Comparison of ENCODE assay signal across 8 cellular contexts in genomic region chr7:138460649-138461607, GRCh38. TPM values are rescaled to one million over a fixed set of nuclear protein-coding genes. Genes with fewer than 3 reads are reported as not detected.
A peak's percentile ranks its signal among the peaks of the same experiment; 100 is the strongest.
DNase-seq lines count a peak whose midpoint lies in the region; ATAC-seq and TF ChIP-seq lines count a peak whose summit lies in the region.

No MANE protein-coding gene starts in this region.

- peaks cover 3% of the 10 kb centered on the region; the same call in 1 of the 2 replicates for H3K9me3 Mint-ChIP-seq in WTC11

- H3K9me3 ChIP-seq in breast epithelium, result no peaks in the 10 kb centered on the region

- H3K4me1 Mint-ChIP-seq in WTC11, result peaks cover 49% of the 10 kb centered on the region

- H3K4me3 ChIP-seq in breast epithelium, result peak overlapping the region; percentile 83 to 92 (median 91)

- CTCF ChIA-PET in WTC11 (lab: Charles Lee), result interaction anchor here (1.7 kb wide), 1 partner anchor 299 kb away, joined by 8 read pairs; no protein-coding TSS in a partner anchor

- H3K36me3 Mint-ChIP-seq in WTC11, result peaks cover 35% of the 10 kb centered on the region

- TF ChIP-seq CTCF in WTC11 (IDR thresholded peaks at IDR 0.05) (no peak), breast epithelium (IDR thresholded peaks at IDR 0.05) (no peak)

- peak overlapping the region; percentile 92 for H3K27ac Mint-ChIP-seq in WTC11

- intact Hi-C loops in breast epithelium (cut with DNase I; ENCODE audit: low total_unique reads), result no loop called here

- peak overlapping the region; percentile 98 for H3K4me3 Mint-ChIP-seq in WTC11

- H3K27ac ChIP-seq in breast epithelium, result peak overlapping the region; percentile 93 to 95

- DNase-seq in NCI-H2081 (lab: John Stamatoyannopoulos, UW) (peak; percentile 68 to 84), NCI-H2081 treated with DMSO at 0.1 percent for 48 hours (lab: John Stamatoyannopoulos, UW) (no peak), NCI-H146 (lab: John Stamatoyannopoulos, UW) (peak; percentile 79), WTC11 (ENCODE audit: low spot score) (peak; percentile 51), breast epithelium (ENCODE audit: low spot score in 2 of 2) (peak in 1 of 2 donors; percentile 22), islet precursor cell (peak; percentile 76)
- DNase-seq in stimulated activated CD4-positive, alpha-beta T cell treated with anti-CD3 and anti-CD28 coated beads, Interleukin-15, amount 100 ng/mL, for 1 hour (ENCODE audit: low read depth in 1 of 2, low spot score in 1 of 2), result peak; percentile 31 to 47

- no peaks in the 10 kb centered on the region for H3K27me3 Mint-ChIP-seq in WTC11 (ENCODE audit: low read depth)

- no peaks in the 10 kb centered on the region for H3K36me3 ChIP-seq in breast epithelium

- no peak for TF ChIP-seq POLR2A in breast epithelium (IDR thresholded peaks at IDR 0.05)

- no peaks in the 10 kb centered on the region for H3K27me3 ChIP-seq in breast epithelium

- POLR2A ChIA-PET in WTC11 (lab: Charles Lee), result interaction anchor here (1.0 kb wide), 1 partner anchor 300 kb away, joined by 3 read pairs; no protein-coding TSS in a partner anchor

- H3K4me1 ChIP-seq in breast epithelium, result no peaks in the 10 kb centered on the region

- ATAC-seq in HG02798 (IDR thresholded peaks at IDR 0.05; ENCODE audit: poor library complexity, unreplicated experiment), result peak; percentile 44
- no peak; the same call in 1 of the 2 replicates for ATAC-seq in WTC11

TF ChIP-seq in WTC11, 78 proteins besides CTCF, POLR2A, EP300 and RAD21:
- peak; percentile 31; the same call in 1 of the 2 replicates for TF ChIP-seq FOXP1 (CRISPR knock-in tag; IDR thresholded peaks at IDR 0.05; ENCODE audit: borderline replicate concordance)
- TF ChIP-seq HMGXB4 (CRISPR knock-in tag; IDR thresholded peaks at IDR 0.05), result peak; percentile 76; the same call in 1 of the 2 replicates
- TF ChIP-seq GABPB1 (CRISPR knock-in tag; IDR thresholded peaks at IDR 0.05), result 0 out of 2 replicates have a peak, but pooled peaks have one; percentile 8
- peak; percentile 73 for TF ChIP-seq ZNF423 (CRISPR knock-in tag; IDR thresholded peaks at IDR 0.05)
- TF ChIP-seq ETV6 (CRISPR knock-in tag; IDR thresholded peaks at IDR 0.05), result 0 out of 2 replicates have a peak, but pooled peaks have one; percentile 7
- TF ChIP-seq ESRRA (CRISPR knock-in tag; IDR thresholded peaks at IDR 0.05; ENCODE audit: borderline replicate concordance), result no peak
- TF ChIP-seq PRDM15 (CRISPR knock-in tag; IDR thresholded peaks at IDR 0.05), result 0 out of 2 replicates have a peak, but pooled peaks have one; percentile 14
- TF ChIP-seq NR1H2 (CRISPR knock-in tag; IDR thresholded peaks at IDR 0.05), result no peak

RNA-seq across cellular contexts. Expression of gene TRIM24, which starts 0.9 kb away (rescaled TPM):
- total RNA-seq in WTC11 (2021) (103 to 113 TPM (median 104 TPM) in 3 replicates), breast epithelium (10 to 100 TPM; 15.0 to 28.1 (median 17.7) TPM)
